8 cellular contexts compared by ENCODE assay signal in the genomic region with DNA sequence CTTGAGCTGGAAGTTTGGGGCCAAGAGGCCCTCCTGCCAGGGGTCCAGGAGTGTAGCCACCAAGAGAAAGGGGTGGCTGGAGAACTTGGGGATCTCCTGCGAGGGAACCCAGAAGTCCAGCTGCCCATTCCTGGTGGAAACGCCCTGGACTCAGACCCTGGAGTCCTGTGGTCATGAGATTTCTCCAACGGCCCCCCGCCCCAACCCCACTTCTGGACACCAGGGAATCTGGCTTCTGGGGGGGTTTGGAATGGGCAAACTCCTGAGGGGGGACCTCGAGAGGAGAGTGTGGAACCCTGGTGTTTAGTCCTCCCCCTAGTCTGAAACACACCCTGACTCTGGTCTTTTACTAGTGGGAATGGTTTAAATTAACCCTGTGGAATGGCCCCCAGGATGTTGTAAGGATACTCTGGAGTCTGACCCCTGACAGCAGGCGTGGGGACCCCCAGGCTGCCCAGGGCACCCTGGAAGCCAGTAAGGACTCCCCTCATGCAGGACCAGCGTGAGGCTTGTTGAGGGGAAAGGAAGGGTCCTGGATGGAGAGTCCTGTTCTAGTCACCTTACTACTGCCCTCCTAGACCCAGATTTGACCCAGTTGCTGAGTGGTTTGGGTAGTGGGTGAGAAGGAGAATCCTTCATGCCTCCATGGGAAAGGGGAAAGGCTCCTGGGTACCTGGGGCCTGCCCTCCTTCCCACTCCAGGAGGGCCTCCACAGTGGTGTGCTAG. TPM values are rescaled to one million over a fixed set of nuclear protein-coding genes. Genes with fewer than 3 reads are reported as not detected.
A peak's percentile ranks its signal among the peaks of the same experiment; 100 is the strongest.
DNase-seq lines count a peak whose midpoint lies in the region; ATAC-seq and TF ChIP-seq lines count a peak whose summit lies in the region.

No MANE protein-coding gene starts in this region.

- H3K36me3 ChIP-seq in HCT116 (ENCODE audit: control insufficient read depth in 1 of 2, insufficient read depth in 2 of 2, low read length in 2 of 2) = no peaks in the 10 kb centered on the region

- no peaks in the 10 kb centered on the region for H3K9me2 ChIP-seq in HCT116 (ENCODE audit: insufficient read depth)

- peaks cover 14 to 38% of the 10 kb centered on the region in 2 experiments; a peak in 3 of 4 replicates for H3K4me1 ChIP-seq in HCT116 (ENCODE audit: control insufficient read depth in 1 of 2, insufficient read depth in 2 of 2, low read length in 2 of 2)

- peak overlapping the region; percentile 78 for H3K4me3 Mint-ChIP-seq in activated T-helper 17 cell treated with anti-CD3 and anti-CD28 coated beads, Interleukin-2, amount 50 U/mL, for 72 hours
- H3K4me3 Mint-ChIP-seq in stimulated activated memory B cell treated with anti-CD40 and anti-IgM and Interleukin-4, amounts not matched to agents 10 μg/mL and 1 μg/mL and 100 μg/mL, for 72 hours = peak overlapping the region; percentile 80

- no peak for TF ChIP-seq RAD21 in HCT116 (IDR thresholded peaks at IDR 0.05; ENCODE audit: low read depth)

- H3K27ac ChIP-seq in HCT116 (ENCODE audit: low read depth, low read length) = peak overlapping the region; percentile 58; the same call in 1 of the 2 replicates

- peaks cover 5% of the 10 kb centered on the region for H3K4me1 Mint-ChIP-seq in activated T-helper 17 cell treated with anti-CD3 and anti-CD28 coated beads, Interleukin-2, amount 50 U/mL, for 72 hours
- H3K4me1 Mint-ChIP-seq in stimulated activated memory B cell treated with anti-CD40 and anti-IgM and Interleukin-4, amounts not matched to agents 10 μg/mL and 1 μg/mL and 100 μg/mL, for 72 hours = peaks cover 12% of the 10 kb centered on the region

- TF ChIP-seq CTCF in HCT116 (IDR thresholded peaks at IDR 0.05 in 2 of 3, conservative IDR thresholded peaks at IDR 0.05 in 1 of 3; ENCODE audit: borderline replicate concordance in 1 of 3, insufficient read depth in 1 of 3, low read depth in 2 of 3, low read length in 2 of 3) = no peak

- intact Hi-C loops in HCT116 (cut with micrococcal nuclease) = loop anchor here (1.0 to 5.0 kb wide), 3 partner anchors 90 to 277 kb away; partner anchors contain the start of gene GPX1

- no peaks in the 10 kb centered on the region for H3K9me3 Mint-ChIP-seq in activated T-helper 17 cell treated with anti-CD3 and anti-CD28 coated beads, Interleukin-2, amount 50 U/mL, for 72 hours
- H3K9me3 Mint-ChIP-seq in stimulated activated memory B cell treated with anti-CD40 and anti-IgM and Interleukin-4, amounts not matched to agents 10 μg/mL and 1 μg/mL and 100 μg/mL, for 72 hours = no peaks in the 10 kb centered on the region

- POLR2A ChIA-PET in HCT116 (lab: Charles Lee) = interaction anchor here (1.2 to 1.3 kb wide), 2 partner anchors 40 to 165 kb away, joined by 4 to 5 read pairs; partner anchors contain the start of genes LAMB2 and WDR6
- POLR2A ChIA-PET in HEK293T (lab: Yijun Ruan, JAX) = interaction anchor here (2.5 kb wide), 1 partner anchor 168 kb away, joined by 15 read pairs; the partner anchor contains the start of gene USP4

- no peak overlapping the region for H3K27ac Mint-ChIP-seq in activated T-helper 17 cell treated with anti-CD3 and anti-CD28 coated beads, Interleukin-2, amount 50 U/mL, for 72 hours
- H3K27ac Mint-ChIP-seq in stimulated activated memory B cell treated with anti-CD40 and anti-IgM and Interleukin-4, amounts not matched to agents 10 μg/mL and 1 μg/mL and 100 μg/mL, for 72 hours = peak overlapping the region; percentile 23

- no peaks in the 10 kb centered on the region for H4K20me1 ChIP-seq in HCT116 (ENCODE audit: insufficient read depth)

- H3K79me2 ChIP-seq in HCT116 (ENCODE audit: insufficient read depth, low read length) = no peaks in the 10 kb centered on the region

- H3K27me3 Mint-ChIP-seq in activated T-helper 17 cell treated with anti-CD3 and anti-CD28 coated beads, Interleukin-2, amount 50 U/mL, for 72 hours = no peaks in the 10 kb centered on the region
- H3K27me3 Mint-ChIP-seq in stimulated activated memory B cell treated with anti-CD40 and anti-IgM and Interleukin-4, amounts not matched to agents 10 μg/mL and 1 μg/mL and 100 μg/mL, for 72 hours = peaks cover 14% of the 10 kb centered on the region

- peak overlapping the region; percentile 99 for H3K4me2 ChIP-seq in HCT116 (ENCODE audit: low read length)

- no peak for TF ChIP-seq POLR2A in HCT116 (IDR thresholded peaks at IDR 0.05; ENCODE audit: borderline replicate concordance, extremely low read depth, insufficient read depth, insufficient read length)

- H3K36me3 Mint-ChIP-seq in activated T-helper 17 cell treated with anti-CD3 and anti-CD28 coated beads, Interleukin-2, amount 50 U/mL, for 72 hours (ENCODE audit: low read depth) = no peaks in the 10 kb centered on the region
- no peaks in the 10 kb centered on the region for H3K36me3 Mint-ChIP-seq in stimulated activated memory B cell treated with anti-CD40 and anti-IgM and Interleukin-4, amounts not matched to agents 10 μg/mL and 1 μg/mL and 100 μg/mL, for 72 hours

- TSS peak; percentile 36 for BruUV-seq in HCT116 (replicated peaks; lab: Mats Ljungman, UMichigan)

- H3K9me3 ChIP-seq in HCT116 (ENCODE audit: control insufficient read depth in 1 of 2, insufficient read depth in 1 of 2, low read depth in 1 of 2, low read length in 2 of 2) = no peaks in the 10 kb centered on the region
- no peaks in the 10 kb centered on the region for H3K9me3 ChIP-seq in iPS-18c (ENCODE audit: control insufficient read depth, insufficient read depth, low read length)

- CTCF ChIA-PET in HCT116 (lab: Charles Lee) = interaction anchor here (1.3 to 2.1 kb wide), 2 partner anchors 9 to 277 kb away, joined by 3 to 17 read pairs; no protein-coding TSS in a partner anchor
- CTCF ChIA-PET in HEK293T (lab: Yijun Ruan, JAX) = interaction anchor here (0.8 kb wide), 1 partner anchor 19 kb away, joined by 3 read pairs; no protein-coding TSS in a partner anchor

- H3K4me3 ChIP-seq in HCT116 (replicated peaks in 1 of 2; ENCODE audit: low read depth in 1 of 2, low read length in 2 of 2) (peak overlapping the region; percentile 57 to 74), iPS-18c (ENCODE audit: insufficient read depth, low read depth, low read length) (peak overlapping the region; percentile 81)

- ATAC-seq in HCT116 (no peak), HG02973 (IDR thresholded peaks at IDR 0.05; ENCODE audit: unreplicated experiment) (no peak)
- ATAC-seq in activated T-helper 17 cell treated with anti-CD3 and anti-CD28 coated beads, Interleukin-2, amount 50 U/mL, for 72 hours (replicated peaks) = no peak
- ATAC-seq in stimulated activated memory B cell treated with anti-CD40 and anti-IgM and Interleukin-4, amounts not matched to agents 10 μg/mL and 1 μg/mL and 100 μg/mL, for 72 hours = no peak

- RAD21 ChIA-PET in HCT116 (lab: Charles Lee; ENCODE audit: low non-redundant PET in 1 of 2, low total read pairs in 2 of 2, uncharacterized antibody in 2 of 2, unreplicated experiment in 2 of 2) = interaction anchor here in 1 of 2 experiments (1.2 kb wide), 1 partner anchor 89 kb away, joined by 4 read pairs; no protein-coding TSS in a partner anchor

- DNase-seq in HCT116 (ENCODE audit: low read depth, low spot score) = no peak
- DNase-seq in NAMALWA (ENCODE audit: low spot score) = no peak
- no peak for DNase-seq in HEK293T (ENCODE audit: extremely low spot score)
- DNase-seq in pons (ENCODE audit: low spot score) = no peak

- H3K9ac ChIP-seq in HCT116 (ENCODE audit: low read length) = peak overlapping the region; percentile 70

- H3K27me3 ChIP-seq in HCT116 (ENCODE audit: insufficient read depth, low read length) = no peaks in the 10 kb centered on the region

- no peak overlapping the region for H2AFZ ChIP-seq in HCT116 (ENCODE audit: low read depth, low read length, poor library complexity, severe bottlenecking)

TF ChIP-seq in HCT116, 20 proteins besides CTCF, POLR2A, EP300 and RAD21:
- no peak for TF ChIP-seq SIN3A (IDR thresholded peaks at IDR 0.05; ENCODE audit: low read depth)
- no peak for TF ChIP-seq EGR1 (IDR thresholded peaks at IDR 0.05; ENCODE audit: low read depth)
- no peak for TF ChIP-seq SP1 (IDR thresholded peaks at IDR 0.05; ENCODE audit: low read depth)

TF ChIP-seq in HEK293T, 16 proteins besides CTCF, POLR2A, EP300 and RAD21 (continues in another document):
- TF ChIP-seq HDGF (IDR thresholded peaks at IDR 0.05; ENCODE audit: borderline replicate concordance) (no peak), PKNOX1 (IDR thresholded peaks at IDR 0.05) (no peak), LEF1 (IDR thresholded peaks at IDR 0.05; ENCODE audit: borderline replicate concordance) (no peak), L3MBTL2 (conservative IDR thresholded peaks at IDR 0.05) (no peak), FOXM1 (IDR thresholded peaks at IDR 0.05; ENCODE audit: borderline replicate concordance) (no peak), ZNF384 (IDR thresholded peaks at IDR 0.05) (no peak), FOXK2 (IDR thresholded peaks at IDR 0.05) (no peak), BHLHE40 (IDR thresholded peaks at IDR 0.05; ENCODE audit: borderline replicate concordance) (no peak), NFRKB (IDR thresholded peaks at IDR 0.05) (no peak), SP1 (IDR thresholded peaks at IDR 0.05) (no peak), TARDBP (IDR thresholded peaks at IDR 0.05) (no peak), SUZ12 (IDR thresholded peaks at IDR 0.05) (no peak), ELF4 (IDR thresholded peaks at IDR 0.05) (no peak), CTBP1 (IDR thresholded peaks at IDR 0.05; ENCODE audit: borderline replicate concordance) (no peak)

RNA-seq across cellular contexts. Expression of gene KLHDC8B, which starts 0.5 kb away (rescaled TPM):
- total RNA-seq in HCT116 (2021; ENCODE audit: unreplicated experiment) = 10.4 TPM
- polyA plus RNA-seq in HCT116 (2012) = 10.8 and 11.6 TPM in 2 replicates
- total RNA-seq in activated T-helper 17 cell treated with anti-CD3 and anti-CD28 coated beads, Interleukin-2, amount 50 U/mL, for 72 hours = 1 to 10 TPM; 1.0 to 3.7 TPM

RNA-seq across cellular contexts. Expression of gene CCDC71, which starts 5.8 kb away (rescaled TPM):
- total RNA-seq in HCT116 (2021; ENCODE audit: unreplicated experiment) = 32.8 TPM
- 19.7 and 24.3 TPM in 2 replicates for polyA plus RNA-seq in HCT116 (2012)
- total RNA-seq in activated T-helper 17 cell treated with anti-CD3 and anti-CD28 coated beads, Interleukin-2, amount 50 U/mL, for 72 hours = 10 to 100 TPM; 15.6 to 17.0 TPM

RNA-seq across cellular contexts. Expression of gene LAMB2, which starts 39.1 kb away (rescaled TPM):
- 213 TPM for total RNA-seq in HCT116 (2021; ENCODE audit: unreplicated experiment)
- 277 and 293 TPM in 2 replicates for polyA plus RNA-seq in HCT116 (2012)
- under 1 TPM in 1 of 2 donors, not detected in 1; 0.79 TPM for total RNA-seq in activated T-helper 17 cell treated with anti-CD3 and anti-CD28 coated beads, Interleukin-2, amount 50 U/mL, for 72 hours

RNA-seq across cellular contexts. Expression of gene USP19, which starts 51.3 kb away (rescaled TPM):
- total RNA-seq in HCT116 (2021; ENCODE audit: unreplicated experiment) = 92.8 TPM
- polyA plus RNA-seq in HCT116 (2012) = 58.3 and 75.2 TPM in 2 replicates
- total RNA-seq in activated T-helper 17 cell treated with anti-CD3 and anti-CD28 coated beads, Interleukin-2, amount 50 U/mL, for 72 hours = 10 to 100 TPM; 33.4 to 36.0 TPM

Comparison
In these comparisons a context has a peak if more than half of its experiments do, and no peak if none do; other contexts are left out.
1. RNA of gene LAMB2, which starts 39.1 kb away (total RNA-seq): 213 TPM in HCT116 (single experiment); 0.79 TPM in activated T-helper 17 cell treated with anti-CD3 and anti-CD28 coated beads, Interleukin-2, amount 50 U/mL, for 72 hours; every median in the first group is over 100 times any median in the second.